8 cellular contexts compared by ENCODE assay signal in genomic region chr11:118918686-118919280, GRCh38. TPM values are rescaled to one million over a fixed set of nuclear protein-coding genes. Genes with fewer than 3 reads are reported as not detected.
DNase-seq lines count a peak whose midpoint lies in the region; ATAC-seq lines count a peak whose summit lies in the region.

No MANE protein-coding gene starts in this region.

- ATAC-seq in activated CD8-positive, alpha-beta T cell treated with anti-CD3 and anti-CD28 coated beads, Interleukin-2, amount 10 ng/mL, durations not matched to agents 7 days and 5 days = no peak
- no peak for ATAC-seq in right cardiac atrium
- no peak for ATAC-seq in stimulated activated effector memory CD8-positive, alpha-beta T cell treated with anti-CD3 and anti-CD28 coated beads, Interleukin-12 subunit alpha, Interleukin-12 subunit beta, amount 100 ng/mL, for 72 hours
- ATAC-seq in GM18517 (IDR thresholded peaks at IDR 0.05; ENCODE audit: unreplicated experiment) = no peak

- no peaks in the 10 kb centered on the region for H3K36me3 ChIP-seq in Karpas-422 (ENCODE audit: insufficient read depth, low read length)

- POLR2A ChIA-PET in activated CD8-positive, alpha-beta T cell treated with anti-CD3 and anti-CD28 coated beads, Interleukin-2, amount 10 ng/mL, durations not matched to agents 7 days and 5 days (lab: Charles Lee) = interaction anchor here (0.5 kb wide), 1 partner anchor 130 kb away, joined by 3 read pairs; no protein-coding TSS in a partner anchor

- H3K4me3 Mint-ChIP-seq in activated CD8-positive, alpha-beta T cell treated with anti-CD3 and anti-CD28 coated beads, Interleukin-2, amount 10 ng/mL, durations not matched to agents 7 days and 5 days = peak overlapping the region; percentile 97
- peak overlapping the region; percentile 90 for H3K4me3 Mint-ChIP-seq in stimulated activated effector memory CD8-positive, alpha-beta T cell treated with anti-CD3 and anti-CD28 coated beads, Interleukin-12 subunit alpha, Interleukin-12 subunit beta, amount 100 ng/mL, for 72 hours

- H3K4me3 ChIP-seq in right cardiac atrium (ENCODE audit: low read length) (peak overlapping the region; percentile 13), Karpas-422 (ENCODE audit: low read length) (no peak overlapping the region)

- H3K9me3 ChIP-seq in right cardiac atrium (ENCODE audit: control insufficient read depth, low read length) (no peaks in the 10 kb centered on the region), Karpas-422 (ENCODE audit: low read length) (no peaks in the 10 kb centered on the region)

- no peak overlapping the region for H2AFZ ChIP-seq in Karpas-422 (ENCODE audit: low read length)

- intact Hi-C loops in right cardiac atrium (cut with DNase I) = no loop called here

- no peaks in the 10 kb centered on the region for H4K20me1 ChIP-seq in Karpas-422 (ENCODE audit: insufficient read depth, low read depth, low read length)

- DNase-seq in NCI-H82 (lab: John Stamatoyannopoulos, UW) = peak; percentile 59
- no peak for DNase-seq in NCI-H82 treated with DMSO at 0.1 percent for 48 hours (lab: John Stamatoyannopoulos, UW; ENCODE audit: unreplicated experiment)
- DNase-seq in activated CD8-positive, alpha-beta T cell treated with anti-CD3 and anti-CD28 coated beads, Interleukin-2, amount 10 ng/mL, durations not matched to agents 7 days and 5 days = peak; percentile 55
- peak in 1 of 3 donors; percentile 82 for DNase-seq in right cardiac atrium
- no peak for DNase-seq in stimulated activated effector memory CD8-positive, alpha-beta T cell treated with anti-CD3 and anti-CD28 coated beads, Interleukin-12 subunit alpha, Interleukin-12 subunit beta, amount 100 ng/mL, for 72 hours (ENCODE audit: low spot score in 2 of 2)
- DNase-seq in HuH-7.5 (ENCODE audit: low spot score) = no peak
- no peak for DNase-seq in Karpas-422

- H3K4me1 ChIP-seq in right cardiac atrium (ENCODE audit: control insufficient read depth, insufficient read depth, low read length) = peaks cover 42% of the 10 kb centered on the region
- peaks cover 23% of the 10 kb centered on the region for H3K4me1 ChIP-seq in Karpas-422 (ENCODE audit: low read length)

- H3K9me2 ChIP-seq in Karpas-422 (replicated peaks; ENCODE audit: insufficient read depth, low read length) = no peaks in the 10 kb centered on the region

- CTCF ChIA-PET in activated CD8-positive, alpha-beta T cell treated with anti-CD3 and anti-CD28 coated beads, Interleukin-2, amount 10 ng/mL, durations not matched to agents 7 days and 5 days (lab: Charles Lee) = no interaction called here

- H3K9ac ChIP-seq in Karpas-422 (ENCODE audit: low read length) = no peak overlapping the region

- no peaks in the 10 kb centered on the region for H3K9me3 Mint-ChIP-seq in activated CD8-positive, alpha-beta T cell treated with anti-CD3 and anti-CD28 coated beads, Interleukin-2, amount 10 ng/mL, durations not matched to agents 7 days and 5 days (ENCODE audit: insufficient read depth)
- no peaks in the 10 kb centered on the region for H3K9me3 Mint-ChIP-seq in stimulated activated effector memory CD8-positive, alpha-beta T cell treated with anti-CD3 and anti-CD28 coated beads, Interleukin-12 subunit alpha, Interleukin-12 subunit beta, amount 100 ng/mL, for 72 hours

- no peaks in the 10 kb centered on the region for H3K27me3 ChIP-seq in right cardiac atrium (ENCODE audit: control insufficient read depth, insufficient read depth)
- no peaks in the 10 kb centered on the region for H3K27me3 ChIP-seq in Karpas-422 (ENCODE audit: low read length)

- H3K27ac Mint-ChIP-seq in activated CD8-positive, alpha-beta T cell treated with anti-CD3 and anti-CD28 coated beads, Interleukin-2, amount 10 ng/mL, durations not matched to agents 7 days and 5 days = peak overlapping the region; percentile 96
- H3K27ac Mint-ChIP-seq in stimulated activated effector memory CD8-positive, alpha-beta T cell treated with anti-CD3 and anti-CD28 coated beads, Interleukin-12 subunit alpha, Interleukin-12 subunit beta, amount 100 ng/mL, for 72 hours = peak overlapping the region; percentile 94

- H3K4me2 ChIP-seq in Karpas-422 (ENCODE audit: low read depth, low read length, poor library complexity, severe bottlenecking) = no peak overlapping the region

- peak overlapping the region; percentile 98 for H3K27ac ChIP-seq in right cardiac atrium (ENCODE audit: low read length)
- H3K27ac ChIP-seq in Karpas-422 (ENCODE audit: low read length) = no peak overlapping the region

- H3K79me2 ChIP-seq in Karpas-422 (ENCODE audit: low read length) = no peaks in the 10 kb centered on the region

- 7% methylated on average over 10 of the region's 13 CpGs for WGBS in right cardiac atrium

- H3K27me3 Mint-ChIP-seq in activated CD8-positive, alpha-beta T cell treated with anti-CD3 and anti-CD28 coated beads, Interleukin-2, amount 10 ng/mL, durations not matched to agents 7 days and 5 days (ENCODE audit: low read depth) = no peaks in the 10 kb centered on the region

- H3K36me3 Mint-ChIP-seq in activated CD8-positive, alpha-beta T cell treated with anti-CD3 and anti-CD28 coated beads, Interleukin-2, amount 10 ng/mL, durations not matched to agents 7 days and 5 days (ENCODE audit: low read depth) = peaks cover 49% of the 10 kb centered on the region
- peaks cover 14% of the 10 kb centered on the region for H3K36me3 Mint-ChIP-seq in stimulated activated effector memory CD8-positive, alpha-beta T cell treated with anti-CD3 and anti-CD28 coated beads, Interleukin-12 subunit alpha, Interleukin-12 subunit beta, amount 100 ng/mL, for 72 hours

- H3K4me1 Mint-ChIP-seq in activated CD8-positive, alpha-beta T cell treated with anti-CD3 and anti-CD28 coated beads, Interleukin-2, amount 10 ng/mL, durations not matched to agents 7 days and 5 days (ENCODE audit: low read depth) = peaks cover 87% of the 10 kb centered on the region
- peaks cover 93% of the 10 kb centered on the region for H3K4me1 Mint-ChIP-seq in stimulated activated effector memory CD8-positive, alpha-beta T cell treated with anti-CD3 and anti-CD28 coated beads, Interleukin-12 subunit alpha, Interleukin-12 subunit beta, amount 100 ng/mL, for 72 hours

RNA-seq across cellular contexts. Expression of gene BCL9L, which starts 6.9 kb away (rescaled TPM):
- total RNA-seq in activated CD8-positive, alpha-beta T cell treated with anti-CD3 and anti-CD28 coated beads, Interleukin-2, amount 10 ng/mL, durations not matched to agents 7 days and 5 days = 10 to 100 TPM; 70.0 to 70.6 TPM
- total RNA-seq in right cardiac atrium = 10 to 100 TPM; 44.0 to 76.7 (median 54.6) TPM
- 29.9 TPM for polyA plus RNA-seq in right cardiac atrium
- total RNA-seq in Karpas-422 (2014; rRNA removed; shearing (Covaris generic); ENCODE audit: low replicate concordance) = 0.18 and 0.56 TPM in 2 replicates

RNA-seq across cellular contexts. Expression of gene CXCR5, which starts 35.1 kb away (rescaled TPM):
- total RNA-seq in activated CD8-positive, alpha-beta T cell treated with anti-CD3 and anti-CD28 coated beads, Interleukin-2, amount 10 ng/mL, durations not matched to agents 7 days and 5 days = under 1 TPM; 0.08 to 0.18 TPM
- not detected for total RNA-seq in right cardiac atrium
- 0.34 TPM for polyA plus RNA-seq in right cardiac atrium
- total RNA-seq in Karpas-422 (2014; rRNA removed; shearing (Covaris generic); ENCODE audit: low replicate concordance) = 0.71 and 1.2 TPM in 2 replicates

RNA-seq across cellular contexts. Expression of gene UPK2, which starts 37.3 kb away (rescaled TPM):
- total RNA-seq in activated CD8-positive, alpha-beta T cell treated with anti-CD3 and anti-CD28 coated beads, Interleukin-2, amount 10 ng/mL, durations not matched to agents 7 days and 5 days = not detected
- total RNA-seq in right cardiac atrium = not detected
- polyA plus RNA-seq in right cardiac atrium = not detected
- total RNA-seq in Karpas-422 (2014; rRNA removed; shearing (Covaris generic); ENCODE audit: low replicate concordance) = not detected in 2 replicates

RNA-seq across cellular contexts. Expression of gene FOXR1, which starts 52.8 kb away (rescaled TPM):
- not detected for total RNA-seq in activated CD8-positive, alpha-beta T cell treated with anti-CD3 and anti-CD28 coated beads, Interleukin-2, amount 10 ng/mL, durations not matched to agents 7 days and 5 days
- not detected for total RNA-seq in right cardiac atrium
- polyA plus RNA-seq in right cardiac atrium = not detected
- total RNA-seq in Karpas-422 (2014; rRNA removed; shearing (Covaris generic); ENCODE audit: low replicate concordance) = not detected in 2 replicates

Comparison
In these comparisons a context has a peak if more than half of its experiments do, and no peak if none do; other contexts are left out.
1. DNase-seq: peak in NCI-H82 (single experiment) and activated CD8-positive, alpha-beta T cell treated with anti-CD3 and anti-CD28 coated beads, Interleukin-2, amount 10 ng/mL, durations not matched to agents 7 days and 5 days (single experiment); none in NCI-H82 treated with DMSO at 0.1 percent for 48 hours (single experiment), stimulated activated effector memory CD8-positive, alpha-beta T cell treated with anti-CD3 and anti-CD28 coated beads, Interleukin-12 subunit alpha, Interleukin-12 subunit beta, amount 100 ng/mL, for 72 hours (0 of 2), HuH-7.5 (single experiment) and Karpas-422 (single experiment).
2. RNA of gene BCL9L, which starts 6.9 kb away (total RNA-seq): 70.0 to 70.6 TPM in activated CD8-positive, alpha-beta T cell treated with anti-CD3 and anti-CD28 coated beads, Interleukin-2, amount 10 ng/mL, durations not matched to agents 7 days and 5 days and 44.0 to 76.7 TPM in right cardiac atrium; 0.18 to 0.56 TPM in Karpas-422; every median in the first group is over 10 times any median in the second.